In genomic region chr1:240004086-240004749, GRCh38 we compare ENCODE assay signal across 8 cellular contexts.
DNase-seq lines count a peak whose midpoint lies in the region; ATAC-seq and TF ChIP-seq lines count a peak whose summit lies in the region.

No MANE protein-coding gene starts in this region.

- no peaks in the 10 kb centered on the region for H3K4me1 ChIP-seq in left ventricle myocardium inferior
- H3K4me1 ChIP-seq in colonic mucosa: no peaks in the 10 kb centered on the region
- H3K4me1 ChIP-seq in sigmoid colon: no peaks in the 10 kb centered on the region

- no peaks in the 10 kb centered on the region for H3K9me3 Mint-ChIP-seq in activated naive CD8-positive, alpha-beta T cell treated with anti-CD3 and anti-CD28 coated beads for 36 hours

- 53 to 57% methylated on average over 12 of the region's 12 CpGs for WGBS in sigmoid colon, 2 donors

- TF ChIP-seq EP300 in sigmoid colon (IDR thresholded peaks at IDR 0.05): no peak

- intact Hi-C loops in left ventricle myocardium inferior (cut with micrococcal nuclease) (no loop called here), left ventricle myocardium superior (cut with micrococcal nuclease) (no loop called here), colonic mucosa (cut with DNase I) (no loop called here), sigmoid colon (cut with DNase I) (no loop called here)

- H3K27ac ChIP-seq in left ventricle myocardium inferior (replicated peaks) (no peak overlapping the region), colonic mucosa (no peak overlapping the region), sigmoid colon (no peak overlapping the region)

- H3K4me3 ChIP-seq in left ventricle myocardium inferior (no peak overlapping the region), colonic mucosa (no peak overlapping the region), sigmoid colon (no peak overlapping the region)

- H3K9me3 ChIP-seq in left ventricle myocardium inferior (replicated peaks) (no peaks in the 10 kb centered on the region), colonic mucosa (no peaks in the 10 kb centered on the region), sigmoid colon (no peaks in the 10 kb centered on the region)

- ATAC-seq in left ventricle myocardium superior (no peak), HG03280 (IDR thresholded peaks at IDR 0.05; ENCODE audit: unreplicated experiment) (no peak)

- no peak overlapping the region for H3K9ac ChIP-seq in colonic mucosa (ENCODE audit: low read depth in 2 of 2, low read length in 2 of 2)

- H3K4me1 Mint-ChIP-seq in activated naive CD8-positive, alpha-beta T cell treated with anti-CD3 and anti-CD28 coated beads for 36 hours: no peaks in the 10 kb centered on the region

- no peak overlapping the region for H3K4me3 Mint-ChIP-seq in activated naive CD8-positive, alpha-beta T cell treated with anti-CD3 and anti-CD28 coated beads for 36 hours

- H3K36me3 ChIP-seq in left ventricle myocardium inferior (no peaks in the 10 kb centered on the region), colonic mucosa (no peaks in the 10 kb centered on the region), sigmoid colon (no peaks in the 10 kb centered on the region)

- TF ChIP-seq CTCF in left ventricle myocardium inferior (IDR thresholded peaks at IDR 0.05; ENCODE audit: borderline replicate concordance) (peak; percentile 71), colonic mucosa (IDR thresholded peaks at IDR 0.05) (peak; percentile 83), sigmoid colon (IDR thresholded peaks at IDR 0.05) (peak in 3 of 4 experiments; percentile 9 to 70 (median 29))

- DNase-seq in left ventricle myocardium inferior (no peak), left ventricle myocardium superior (no peak), LoVo (ENCODE audit: low spot score) (peak; percentile 12), colonic mucosa (no peak), sigmoid colon (no peak), ureter (ENCODE audit: low spot score) (no peak)
- no peak for DNase-seq in activated naive CD8-positive, alpha-beta T cell treated with anti-CD3 and anti-CD28 coated beads for 36 hours

- H3K27ac Mint-ChIP-seq in activated naive CD8-positive, alpha-beta T cell treated with anti-CD3 and anti-CD28 coated beads for 36 hours: no peak overlapping the region

- peaks cover 63% of the 10 kb centered on the region for H3K27me3 ChIP-seq in left ventricle myocardium inferior (ENCODE audit: low read depth)
- peaks cover 6% of the 10 kb centered on the region for H3K27me3 ChIP-seq in colonic mucosa
- H3K27me3 ChIP-seq in sigmoid colon: peaks cover 0 to 25% (median 14%) of the 10 kb centered on the region in 3 donors

- no peaks in the 10 kb centered on the region for H3K36me3 Mint-ChIP-seq in activated naive CD8-positive, alpha-beta T cell treated with anti-CD3 and anti-CD28 coated beads for 36 hours

- peaks cover 32% of the 10 kb centered on the region for H3K27me3 Mint-ChIP-seq in activated naive CD8-positive, alpha-beta T cell treated with anti-CD3 and anti-CD28 coated beads for 36 hours

- no peak for TF ChIP-seq POLR2A in sigmoid colon (IDR thresholded peaks at IDR 0.05)

Comparison
In these comparisons a context has a peak if more than half of its experiments do, and no peak if none do; other contexts are left out.
1. CTCF ChIP-seq: peak in every context shown above with its lines; median percentile 83 in colonic mucosa; 71 in left ventricle myocardium inferior; 29 in sigmoid colon.